1 cellular context compared by ENCODE assay signal in genomic region chr16:27676807-27677206, GRCh38.
TF ChIP-seq lines count a peak whose summit lies in the region.

No MANE protein-coding gene starts in this region.

TF ChIP-seq in endothelial cell of umbilical vein, 7 proteins besides CTCF, POLR2A, EP300 and RAD21 (continued from another document):
- TF ChIP-seq EZH2 (IDR thresholded peaks at IDR 0.05; ENCODE audit: borderline replicate concordance, low read depth, low read length, severe bottlenecking) = no peak
